Comparison of ENCODE assay signal across 1 cellular context in genomic region chrX:150898343-150899190, GRCh38.
TF ChIP-seq lines count a peak whose summit lies in the region.

A gene with protein sequence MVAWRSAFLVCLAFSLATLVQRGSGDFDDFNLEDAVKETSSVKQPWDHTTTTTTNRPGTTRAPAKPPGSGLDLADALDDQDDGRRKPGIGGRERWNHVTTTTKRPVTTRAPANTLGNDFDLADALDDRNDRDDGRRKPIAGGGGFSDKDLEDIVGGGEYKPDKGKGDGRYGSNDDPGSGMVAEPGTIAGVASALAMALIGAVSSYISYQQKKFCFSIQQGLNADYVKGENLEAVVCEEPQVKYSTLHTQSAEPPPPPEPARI (minus strand): TSS chrX:150898668. CDS start chrX:150898588, 80 bp downstream.

TF ChIP-seq in HepG2, 621 proteins besides CTCF, POLR2A, EP300 and RAD21 (continued from another document):
- TF ChIP-seq ARID5B (CRISPR knock-in tag; IDR thresholded peaks at IDR 0.05), result no peak
- TF ChIP-seq JDP2 (CRISPR knock-in tag; IDR thresholded peaks at IDR 0.05; ENCODE audit: borderline replicate concordance), result no peak
- TF ChIP-seq RBM22 (optimal IDR thresholded peaks at IDR 0.05; ENCODE audit: low read length), result no peak
- peak; percentile 68 for TF ChIP-seq RBFOX2 (IDR thresholded peaks at IDR 0.05; ENCODE audit: low read depth, low read length)
- TF ChIP-seq SMARCC2 (IDR thresholded peaks at IDR 0.05), result no peak
- TF ChIP-seq POLR2G (IDR thresholded peaks at IDR 0.05; ENCODE audit: low read depth, low read length), result peak; percentile 50
- TF ChIP-seq ZNF263 (CRISPR knock-in tag; IDR thresholded peaks at IDR 0.05), result peak; percentile 91
- 0 out of 2 replicates have a peak, but pooled peaks have one; percentile 31 for TF ChIP-seq YEATS4 (CRISPR knock-in tag; IDR thresholded peaks at IDR 0.05; ENCODE audit: borderline replicate concordance)
- peak; percentile 78 for TF ChIP-seq ZFY (CRISPR knock-in tag; IDR thresholded peaks at IDR 0.05)
- TF ChIP-seq HOXA3 (CRISPR knock-in tag; IDR thresholded peaks at IDR 0.05), result peak; percentile 11; the same call in 1 of the 2 replicates
- TF ChIP-seq FOSL2 (CRISPR knock-in tag; IDR thresholded peaks at IDR 0.05), result peak; percentile 54
- TF ChIP-seq SAP130 (CRISPR knock-in tag; IDR thresholded peaks at IDR 0.05; ENCODE audit: low read depth), result 0 out of 2 replicates have a peak, but pooled peaks have one; percentile 11
- peak; percentile 77 for TF ChIP-seq YY1 (IDR thresholded peaks at IDR 0.05; ENCODE audit: insufficient read depth, insufficient replicate concordance, low read depth, low read length)
- no peak for TF ChIP-seq HOMEZ (CRISPR knock-in tag; IDR thresholded peaks at IDR 0.05; ENCODE audit: low read depth)
- no peak for TF ChIP-seq TERF1 (CRISPR knock-in tag; IDR thresholded peaks at IDR 0.05)
- TF ChIP-seq, protein P1, sequence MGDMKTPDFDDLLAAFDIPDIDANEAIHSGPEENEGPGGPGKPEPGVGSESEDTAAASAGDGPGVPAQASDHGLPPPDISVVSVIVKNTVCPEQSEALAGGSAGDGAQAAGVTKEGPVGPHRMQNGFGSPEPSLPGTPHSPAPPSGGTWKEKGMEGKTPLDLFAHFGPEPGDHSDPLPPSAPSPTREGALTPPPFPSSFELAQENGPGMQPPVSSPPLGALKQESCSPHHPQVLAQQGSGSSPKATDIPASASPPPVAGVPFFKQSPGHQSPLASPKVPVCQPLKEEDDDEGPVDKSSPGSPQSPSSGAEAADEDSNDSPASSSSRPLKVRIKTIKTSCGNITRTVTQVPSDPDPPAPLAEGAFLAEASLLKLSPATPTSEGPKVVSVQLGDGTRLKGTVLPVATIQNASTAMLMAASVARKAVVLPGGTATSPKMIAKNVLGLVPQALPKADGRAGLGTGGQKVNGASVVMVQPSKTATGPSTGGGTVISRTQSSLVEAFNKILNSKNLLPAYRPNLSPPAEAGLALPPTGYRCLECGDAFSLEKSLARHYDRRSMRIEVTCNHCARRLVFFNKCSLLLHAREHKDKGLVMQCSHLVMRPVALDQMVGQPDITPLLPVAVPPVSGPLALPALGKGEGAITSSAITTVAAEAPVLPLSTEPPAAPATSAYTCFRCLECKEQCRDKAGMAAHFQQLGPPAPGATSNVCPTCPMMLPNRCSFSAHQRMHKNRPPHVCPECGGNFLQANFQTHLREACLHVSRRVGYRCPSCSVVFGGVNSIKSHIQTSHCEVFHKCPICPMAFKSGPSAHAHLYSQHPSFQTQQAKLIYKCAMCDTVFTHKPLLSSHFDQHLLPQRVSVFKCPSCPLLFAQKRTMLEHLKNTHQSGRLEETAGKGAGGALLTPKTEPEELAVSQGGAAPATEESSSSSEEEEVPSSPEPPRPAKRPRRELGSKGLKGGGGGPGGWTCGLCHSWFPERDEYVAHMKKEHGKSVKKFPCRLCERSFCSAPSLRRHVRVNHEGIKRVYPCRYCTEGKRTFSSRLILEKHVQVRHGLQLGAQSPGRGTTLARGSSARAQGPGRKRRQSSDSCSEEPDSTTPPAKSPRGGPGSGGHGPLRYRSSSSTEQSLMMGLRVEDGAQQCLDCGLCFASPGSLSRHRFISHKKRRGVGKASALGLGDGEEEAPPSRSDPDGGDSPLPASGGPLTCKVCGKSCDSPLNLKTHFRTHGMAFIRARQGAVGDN (CRISPR knock-in tag; IDR thresholded peaks at IDR 0.05), result peak; percentile 49
- peak; percentile 79 for TF ChIP-seq CHD2 (IDR thresholded peaks at IDR 0.05; ENCODE audit: low read depth, low read length)
- TF ChIP-seq, protein P2, sequence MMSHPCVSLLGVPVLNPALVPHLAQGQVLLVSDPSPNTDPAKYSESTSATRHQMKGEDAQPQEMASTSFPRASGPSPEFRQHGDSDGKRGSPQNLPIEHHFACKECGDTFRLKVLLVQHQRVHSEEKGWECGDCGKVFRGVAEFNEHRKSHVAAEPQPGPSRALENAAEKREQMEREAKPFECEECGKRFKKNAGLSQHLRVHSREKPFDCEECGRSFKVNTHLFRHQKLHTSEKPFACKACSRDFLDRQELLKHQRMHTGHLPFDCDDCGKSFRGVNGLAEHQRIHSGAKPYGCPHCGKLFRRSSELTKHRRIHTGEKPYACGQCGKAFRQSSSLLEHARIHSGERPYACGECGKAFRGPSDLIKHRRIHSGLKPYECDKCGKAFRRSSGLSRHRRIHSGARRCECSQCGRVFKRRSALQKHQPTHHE (CRISPR knock-in tag; IDR thresholded peaks at IDR 0.05; ENCODE audit: borderline replicate concordance), result no peak
- TF ChIP-seq PHF8 (CRISPR knock-in tag; IDR thresholded peaks at IDR 0.05), result peak; percentile 79
- 0 out of 2 replicates have a peak, but pooled peaks have one; percentile 17 for TF ChIP-seq THAP11 (CRISPR knock-in tag; IDR thresholded peaks at IDR 0.05)
